19 cellular contexts compared by ENCODE assay signal in the genomic region with DNA sequence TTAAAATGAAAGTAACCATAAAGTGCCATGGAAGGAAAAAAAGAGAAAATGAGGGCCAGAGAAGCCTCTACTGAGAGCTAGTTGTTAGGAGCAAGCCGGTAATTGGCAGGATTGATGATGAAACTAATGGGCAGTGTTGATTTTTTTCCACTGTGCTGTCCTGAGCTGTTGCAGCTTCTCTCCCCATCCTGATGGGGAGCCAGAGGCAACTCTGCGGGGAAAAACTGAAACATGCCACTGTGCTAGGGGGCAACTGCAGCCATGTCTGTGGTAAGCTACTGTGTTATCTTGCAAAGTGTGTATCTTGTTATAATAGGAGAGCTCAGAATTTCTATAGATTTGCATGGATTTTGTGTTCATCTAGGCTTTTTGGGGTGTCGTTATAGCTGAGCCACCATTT.
"Had no signal": no experiment of that assay in that cellular context is flagged by ENCODE, and none has a peak within 500 bp of the region (broad histone marks: within the 10 kb centered on the region; RNA-seq: fewer than 3 reads in every experiment).

No MANE protein-coding gene starts in this region.

- H3K4me1 Mint-ChIP-seq: activated CD4-positive, alpha-beta memory T cell treated with anti-CD3 and anti-CD28 coated beads, Interleukin-2, amount 10 ng/mL, durations not matched to agents 7 days and 5 days; activated CD8-positive, alpha-beta memory T cell treated with anti-CD3 and anti-CD28 coated beads, Interleukin-2, amount 10 ng/mL, durations not matched to agents 7 days and 5 days had no signal

- H3K4me3 ChIP-seq: dorsolateral prefrontal cortex, hepatocyte, left ventricle myocardium inferior, transverse colon, vagina had no signal

- H3K36me3 ChIP-seq: left ventricle myocardium inferior, transverse colon, vagina had no signal

- H3K36me3 Mint-ChIP-seq: activated CD8-positive, alpha-beta memory T cell treated with anti-CD3 and anti-CD28 coated beads, Interleukin-2, amount 10 ng/mL, durations not matched to agents 7 days and 5 days; brain had no signal

- ATAC-seq: activated CD8-positive, alpha-beta memory T cell treated with anti-CD3 and anti-CD28 coated beads, Interleukin-2, amount 10 ng/mL, durations not matched to agents 7 days and 5 days had no signal

- H3K79me2 ChIP-seq: hepatocyte had no signal

- H3K4me1 ChIP-seq: left ventricle myocardium inferior, transverse colon, vagina had no signal

- FAIRE-seq: colon, kidney had no signal

- H2AFZ ChIP-seq: hepatocyte had no signal

- H3K4me2 ChIP-seq: hepatocyte had no signal

- H3K27ac Mint-ChIP-seq: activated CD4-positive, alpha-beta memory T cell treated with anti-CD3 and anti-CD28 coated beads, Interleukin-2, amount 10 ng/mL, durations not matched to agents 7 days and 5 days; activated CD8-positive, alpha-beta memory T cell treated with anti-CD3 and anti-CD28 coated beads, Interleukin-2, amount 10 ng/mL, durations not matched to agents 7 days and 5 days; brain; progenitor cell of endocrine pancreas; stimulated activated naive CD8-positive, alpha-beta T cell treated with anti-CD3 and anti-CD28 coated beads, Interleukin-15, Interleukin-2, amounts not matched to agents 100 ng/mL and 50 ng/mL, for 24 hours had no signal

- H3K9me3 Mint-ChIP-seq: activated CD4-positive, alpha-beta memory T cell treated with anti-CD3 and anti-CD28 coated beads, Interleukin-2, amount 10 ng/mL, durations not matched to agents 7 days and 5 days; brain; stimulated activated naive CD8-positive, alpha-beta T cell treated with anti-CD3 and anti-CD28 coated beads, Interleukin-15, Interleukin-2, amounts not matched to agents 100 ng/mL and 50 ng/mL, for 24 hours had no signal

- H3K27me3 Mint-ChIP-seq: activated CD8-positive, alpha-beta memory T cell treated with anti-CD3 and anti-CD28 coated beads, Interleukin-2, amount 10 ng/mL, durations not matched to agents 7 days and 5 days; brain; progenitor cell of endocrine pancreas; stimulated activated naive CD8-positive, alpha-beta T cell treated with anti-CD3 and anti-CD28 coated beads, Interleukin-15, Interleukin-2, amounts not matched to agents 100 ng/mL and 50 ng/mL, for 24 hours had no signal

- DNase-seq: activated CD4-positive, alpha-beta memory T cell treated with anti-CD3 and anti-CD28 coated beads, Interleukin-2, amount 10 ng/mL, durations not matched to agents 7 days and 5 days; activated CD4-positive, alpha-beta T cell treated with anti-CD3 and anti-CD28 coated beads for 48 hours; activated CD4-positive, CD25-positive, alpha-beta regulatory T cell; activated CD8-positive, alpha-beta memory T cell treated with anti-CD3 and anti-CD28 coated beads, Interleukin-2, amount 10 ng/mL, durations not matched to agents 7 days and 5 days; activated naive CD4-positive, alpha-beta T cell treated with Interleukin-2 at 50 U/mL for 16 hours; anterior cingulate cortex; caudate nucleus; dorsolateral prefrontal cortex; foreskin fibroblast; kidney; left ventricle myocardium inferior; transverse colon had no signal

- H3K27me3 ChIP-seq: dorsolateral prefrontal cortex, hepatocyte, transverse colon, vagina had no signal

- H3K4me3 Mint-ChIP-seq: activated CD4-positive, alpha-beta memory T cell treated with anti-CD3 and anti-CD28 coated beads, Interleukin-2, amount 10 ng/mL, durations not matched to agents 7 days and 5 days; activated CD8-positive, alpha-beta memory T cell treated with anti-CD3 and anti-CD28 coated beads, Interleukin-2, amount 10 ng/mL, durations not matched to agents 7 days and 5 days; brain; stimulated activated naive CD8-positive, alpha-beta T cell treated with anti-CD3 and anti-CD28 coated beads, Interleukin-15, Interleukin-2, amounts not matched to agents 100 ng/mL and 50 ng/mL, for 24 hours had no signal

- H3K9me3 ChIP-seq: left ventricle myocardium inferior, transverse colon, vagina had no signal

- H3K27ac ChIP-seq: dorsolateral prefrontal cortex, epithelial cell of prostate, hepatocyte, left ventricle myocardium inferior, transverse colon, vagina had no signal
